17 cellular contexts compared by ENCODE assay signal in the genomic region with DNA sequence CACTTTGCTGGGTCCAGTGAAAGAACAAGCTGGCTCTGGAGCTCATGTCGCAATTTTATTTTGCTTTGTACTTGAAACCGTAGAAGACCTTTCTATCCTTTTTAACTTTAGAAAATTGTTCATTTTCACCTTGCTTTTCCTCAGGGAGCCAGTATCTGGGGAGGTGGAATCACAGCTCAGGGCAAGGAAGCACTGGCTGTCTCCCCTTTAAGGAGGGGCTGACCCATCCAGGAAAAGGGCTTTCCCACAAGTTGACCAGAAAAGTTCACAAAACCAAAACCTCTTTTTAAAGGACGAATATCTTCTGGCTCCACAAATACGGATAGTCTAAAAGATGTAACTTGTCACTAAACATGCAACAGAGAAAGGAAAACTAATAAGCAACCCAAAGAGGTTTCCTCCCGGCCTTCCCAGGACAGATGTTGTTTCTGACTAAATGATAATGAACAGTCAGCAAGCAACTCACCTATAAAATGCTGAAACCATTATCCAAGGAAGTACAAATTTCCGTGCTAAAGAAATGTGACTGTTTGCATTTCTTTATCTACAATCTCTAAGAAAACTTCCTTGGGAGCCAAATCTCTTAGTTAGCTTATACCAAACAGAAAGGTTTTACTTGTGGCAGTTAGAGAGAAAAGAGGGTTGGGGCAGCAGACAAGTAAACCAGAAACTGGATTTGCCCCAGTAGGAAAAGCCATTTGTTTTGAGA.
DNase-seq lines count a peak whose midpoint lies in the region; ATAC-seq and TF ChIP-seq lines count a peak whose summit lies in the region.
"Had no signal": no experiment of that assay in that cellular context is flagged by ENCODE, and none has a peak within 500 bp of the region (broad histone marks: within the 10 kb centered on the region; RNA-seq: fewer than 3 reads in every experiment).

No MANE protein-coding gene starts in this region.

- DNase-seq in left ventricle myocardium inferior, result no peak
- DNase-seq in Right ventricle myocardium superior, result no peak
- DNase-seq in WTC11 (ENCODE audit: low spot score), result no peak
- DNase-seq in neural progenitor cell (ENCODE audit: low spot score), result no peak
- no peak for DNase-seq in COLO668 (lab: John Stamatoyannopoulos, UW; ENCODE audit: unreplicated experiment)
- no peak for DNase-seq in glutamatergic neuron
- no peak for DNase-seq in activated effector memory CD4-positive, alpha-beta T cell treated with Interleukin-2 at 50 U/mL for 16 hours
- DNase-seq in mesenchymal stem cell, result no peak
- DNase-seq: MV-4-11; NCI-H1417 treated with DMSO at 0.1 percent for 48 hours; NCI-H1930; NCI-H2171; NCI-H446; NK-92 treated with Interleukin-12 subunit alpha and Interleukin-12 subunit beta, amount 100 ng/mL, for 24 hours had no signal

- TF ChIP-seq CTCF in left ventricle myocardium inferior (IDR thresholded peaks at IDR 0.05; ENCODE audit: borderline replicate concordance), result no peak
- no peak for TF ChIP-seq CTCF in WTC11 (IDR thresholded peaks at IDR 0.05)
- TF ChIP-seq CTCF in neural progenitor cell (IDR thresholded peaks at IDR 0.05), result no peak
- no peak for TF ChIP-seq CTCF in glutamatergic neuron (IDR thresholded peaks at IDR 0.05; ENCODE audit: partially characterized antibody, unreplicated experiment)

- H3K4ac ChIP-seq in mesenchymal stem cell (ENCODE audit: low read depth in 1 of 2, low read length in 2 of 2), result no peak overlapping the region

- H3K36me3 Mint-ChIP-seq in WTC11 (no peaks in the 10 kb centered on the region), neural progenitor cell (no peaks in the 10 kb centered on the region), glutamatergic neuron (ENCODE audit: unreplicated experiment) (no peaks in the 10 kb centered on the region)

- H2BK5ac ChIP-seq in mesenchymal stem cell (ENCODE audit: low read depth, low read length, poor library complexity, severe bottlenecking), result no peak overlapping the region

- H3K4me3 Mint-ChIP-seq in WTC11 (no peak overlapping the region), neural progenitor cell (no peak overlapping the region), glutamatergic neuron (ENCODE audit: unreplicated experiment) (no peak overlapping the region)

- no peak overlapping the region for H3K23ac ChIP-seq in mesenchymal stem cell (ENCODE audit: low read length in 2 of 2)

- H3K9me3 ChIP-seq in left ventricle myocardium inferior (replicated peaks) (no peaks in the 10 kb centered on the region), neural progenitor cell (ENCODE audit: low read depth) (no peaks in the 10 kb centered on the region), mesenchymal stem cell (ENCODE audit: control insufficient read depth, low read length) (no peaks in the 10 kb centered on the region)
- H3K9me3 ChIP-seq: BLaER1 treated with 17β-estradiol and CSF1 and Interleukin-3, amounts not matched to agents 10 nM and 100 nM; HAP-1 had no signal

- no peaks in the 10 kb centered on the region for H4K20me1 ChIP-seq in neural progenitor cell (ENCODE audit: low read depth)
- H4K20me1 ChIP-seq: BLaER1 treated with 17β-estradiol and CSF1 and Interleukin-3, amounts not matched to agents 10 nM and 100 nM had no signal

- no peak overlapping the region for H2BK12ac ChIP-seq in mesenchymal stem cell (ENCODE audit: low read length in 2 of 2)

- H3K79me2 ChIP-seq in neural progenitor cell (ENCODE audit: low read depth), result no peaks in the 10 kb centered on the region

- CTCF ChIA-PET in WTC11 (lab: Charles Lee), result interaction anchor here (0.9 kb wide), 1 partner anchor 402 kb away, joined by 3 read pairs; no protein-coding TSS in a partner anchor

- H3K27ac Mint-ChIP-seq in WTC11 (0 out of 2 replicates have a peak overlapping the region, but pooled peaks have one; percentile 30), neural progenitor cell (no peak overlapping the region), glutamatergic neuron (ENCODE audit: unreplicated experiment) (no peak overlapping the region)

- WGBS in mesenchymal stem cell, result 94% methylated on average over 5 of the region's 6 CpGs

- H3K27me3 Mint-ChIP-seq in WTC11 (ENCODE audit: low read depth) (no peaks in the 10 kb centered on the region), neural progenitor cell (ENCODE audit: insufficient read depth, low read depth) (peaks cover 2% of the 10 kb centered on the region), glutamatergic neuron (ENCODE audit: unreplicated experiment) (no peaks in the 10 kb centered on the region)

- no peaks in the 10 kb centered on the region for H3K79me1 ChIP-seq in mesenchymal stem cell (replicated peaks; ENCODE audit: low read length, poor library complexity, severe bottlenecking)

- peaks cover 14% of the 10 kb centered on the region for H3K4me1 Mint-ChIP-seq in WTC11
- H3K4me1 Mint-ChIP-seq in neural progenitor cell, result peaks cover 12% of the 10 kb centered on the region
- H3K4me1 Mint-ChIP-seq in glutamatergic neuron (ENCODE audit: low read depth, unreplicated experiment), result no peaks in the 10 kb centered on the region

- H3K4me3 ChIP-seq in left ventricle myocardium inferior (no peak overlapping the region), neural progenitor cell (no peak overlapping the region), mesenchymal stem cell (ENCODE audit: insufficient read depth in 1 of 2, low read depth in 1 of 2, low read length in 2 of 2) (no peak overlapping the region)
- H3K4me3 ChIP-seq: BLaER1 treated with 17β-estradiol and CSF1 and Interleukin-3, amounts not matched to agents 10 nM and 100 nM; HAP-1 had no signal

- H4K91ac ChIP-seq in mesenchymal stem cell (ENCODE audit: low read length), result no peak overlapping the region

- H2AFZ ChIP-seq in neural progenitor cell (replicated peaks) (peak overlapping the region; percentile 55), mesenchymal stem cell (ENCODE audit: low read depth, low read length) (no peak overlapping the region)

- peaks cover 16% of the 10 kb centered on the region for H3K4me1 ChIP-seq in left ventricle myocardium inferior
- peaks cover 7% of the 10 kb centered on the region for H3K4me1 ChIP-seq in neural progenitor cell
- no peaks in the 10 kb centered on the region for H3K4me1 ChIP-seq in mesenchymal stem cell (ENCODE audit: control insufficient read depth, insufficient read depth, low read depth, low read length)
- H3K4me1 ChIP-seq: BLaER1 treated with 17β-estradiol and CSF1 and Interleukin-3, amounts not matched to agents 10 nM and 100 nM; HAP-1 had no signal

- H3K27me3 ChIP-seq in left ventricle myocardium inferior (ENCODE audit: low read depth) (no peaks in the 10 kb centered on the region), neural progenitor cell (no peaks in the 10 kb centered on the region), mesenchymal stem cell (ENCODE audit: control insufficient read depth in 1 of 2, insufficient read depth in 1 of 2, low read length in 2 of 2) (no peaks in the 10 kb centered on the region)
- H3K27me3 ChIP-seq: BLaER1 treated with 17β-estradiol and CSF1 and Interleukin-3, amounts not matched to agents 10 nM and 100 nM had no signal

- H2BK15ac ChIP-seq in mesenchymal stem cell (ENCODE audit: low read depth, poor library complexity, severe bottlenecking), result no peak overlapping the region

- POLR2A ChIA-PET in WTC11 (lab: Charles Lee), result no interaction called here

- no peak overlapping the region for H3K18ac ChIP-seq in mesenchymal stem cell (ENCODE audit: low read depth in 1 of 2, low read length in 2 of 2)

- ATAC-seq in Right ventricle myocardium superior (ENCODE audit: poor library complexity) (no peak), WTC11 (no peak)

- H4K8ac ChIP-seq in mesenchymal stem cell (ENCODE audit: low read length), result no peak overlapping the region

- H3F3A ChIP-seq in neural progenitor cell (ENCODE audit: low read depth), result no peaks in the 10 kb centered on the region

- H3K9ac ChIP-seq in neural progenitor cell, result no peak overlapping the region
- no peak overlapping the region for H3K9ac ChIP-seq in mesenchymal stem cell (ENCODE audit: low read length)
- H3K9ac ChIP-seq: BLaER1 treated with 17β-estradiol and CSF1 and Interleukin-3, amounts not matched to agents 10 nM and 100 nM had no signal

- no peaks in the 10 kb centered on the region for H3K9me3 Mint-ChIP-seq in WTC11
- H3K9me3 Mint-ChIP-seq in neural progenitor cell, result no peaks in the 10 kb centered on the region
- H3K9me3 Mint-ChIP-seq in glutamatergic neuron (ENCODE audit: unreplicated experiment), result no peaks in the 10 kb centered on the region

- H3K27ac ChIP-seq in left ventricle myocardium inferior (replicated peaks) (peak overlapping the region; percentile 28), neural progenitor cell (no peak overlapping the region), mesenchymal stem cell (ENCODE audit: low read length, poor library complexity, severe bottlenecking) (no peak overlapping the region)
- H3K27ac ChIP-seq: BLaER1 treated with 17β-estradiol and CSF1 and Interleukin-3, amounts not matched to agents 10 nM and 100 nM; HL-60 had no signal

- intact Hi-C loops in left ventricle myocardium inferior (cut with micrococcal nuclease) (no loop called here), Right ventricle myocardium superior (cut with DNase I) (no loop called here)

- no peak overlapping the region for H2AK5ac ChIP-seq in mesenchymal stem cell (ENCODE audit: low read length, severe bottlenecking)

- H3K4me2 ChIP-seq in neural progenitor cell (no peak overlapping the region), mesenchymal stem cell (ENCODE audit: low read length, poor library complexity, severe bottlenecking) (no peak overlapping the region)
- H3K4me2 ChIP-seq: BLaER1 treated with 17β-estradiol and CSF1 and Interleukin-3, amounts not matched to agents 10 nM and 100 nM had no signal

- H3K36me3 ChIP-seq in left ventricle myocardium inferior, result no peaks in the 10 kb centered on the region
- no peaks in the 10 kb centered on the region for H3K36me3 ChIP-seq in neural progenitor cell
- H3K36me3 ChIP-seq in mesenchymal stem cell (ENCODE audit: control insufficient read depth in 1 of 2, insufficient read depth in 2 of 2, low read depth in 1 of 2, low read length in 2 of 2), result no peaks in the 10 kb centered on the region
- H3K36me3 ChIP-seq: BLaER1 treated with 17β-estradiol and CSF1 and Interleukin-3, amounts not matched to agents 10 nM and 100 nM; HAP-1 had no signal

- no peak overlapping the region for H2BK120ac ChIP-seq in mesenchymal stem cell (ENCODE audit: low read depth, low read length)

- H3K14ac ChIP-seq in mesenchymal stem cell (ENCODE audit: low read length in 2 of 2), result no peak overlapping the region

TF ChIP-seq in WTC11, 78 proteins besides CTCF, POLR2A, EP300 and RAD21 (continues in another document):
- TF ChIP-seq, protein P1, sequence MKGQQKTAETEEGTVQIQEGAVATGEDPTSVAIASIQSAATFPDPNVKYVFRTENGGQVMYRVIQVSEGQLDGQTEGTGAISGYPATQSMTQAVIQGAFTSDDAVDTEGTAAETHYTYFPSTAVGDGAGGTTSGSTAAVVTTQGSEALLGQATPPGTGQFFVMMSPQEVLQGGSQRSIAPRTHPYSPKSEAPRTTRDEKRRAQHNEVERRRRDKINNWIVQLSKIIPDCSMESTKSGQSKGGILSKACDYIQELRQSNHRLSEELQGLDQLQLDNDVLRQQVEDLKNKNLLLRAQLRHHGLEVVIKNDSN (CRISPR knock-in tag; IDR thresholded peaks at IDR 0.05), result no peak
- TF ChIP-seq SMAD3 (CRISPR knock-in tag; IDR thresholded peaks at IDR 0.05; ENCODE audit: borderline replicate concordance) (no peak), KAT7 (CRISPR knock-in tag; IDR thresholded peaks at IDR 0.05; ENCODE audit: borderline replicate concordance) (no peak)
